In the genomic region with DNA sequence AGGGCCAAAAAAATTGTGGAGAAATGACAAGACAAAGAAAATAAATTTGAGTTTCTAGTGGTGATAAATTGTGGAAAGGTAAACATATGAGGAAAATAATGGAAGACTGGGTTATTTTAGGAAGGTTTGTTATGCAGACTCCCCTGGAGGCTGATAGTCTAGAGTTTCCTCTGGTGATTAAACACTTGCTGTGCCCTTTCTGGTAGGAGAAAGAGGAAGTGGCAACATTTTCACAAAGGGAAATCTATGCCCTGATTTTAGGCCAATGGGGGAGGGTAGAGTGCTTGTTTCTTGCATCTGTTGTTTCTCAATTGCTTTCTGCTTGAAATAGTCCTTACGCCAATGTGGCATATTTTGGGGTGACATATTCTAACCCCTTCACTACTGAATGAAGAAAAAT, we compare ENCODE assay signal across 19 cellular contexts.
DNase-seq lines count a peak whose midpoint lies in the region; ATAC-seq and TF ChIP-seq lines count a peak whose summit lies in the region.
"Had no signal": no experiment of that assay in that cellular context is flagged by ENCODE, and none has a peak within 500 bp of the region (broad histone marks: within the 10 kb centered on the region; RNA-seq: fewer than 3 reads in every experiment).

No MANE protein-coding gene starts in this region.

- no peak overlapping the region for H3K14ac ChIP-seq in neuronal stem cell (ENCODE audit: low read length)

- H3K4me3 ChIP-seq in SK-N-SH (ENCODE audit: low read depth in 2 of 2, low read length in 1 of 2) = no peak overlapping the region
- no peak overlapping the region for H3K4me3 ChIP-seq in NB4 (ENCODE audit: low read depth, low read length)
- peak overlapping the region; percentile 76 for H3K4me3 ChIP-seq in adipocyte (ENCODE audit: low read length)
- no peak overlapping the region for H3K4me3 ChIP-seq in neuronal stem cell (ENCODE audit: low read length in 2 of 2)
- H3K4me3 ChIP-seq: body of pancreas, gastroesophageal sphincter, HAP-1 had no signal

- no peak for TF ChIP-seq POLR2A in NB4 (IDR thresholded peaks at IDR 0.05; ENCODE audit: extremely low read depth, insufficient read length)

- no peak overlapping the region for H3K4me3 Mint-ChIP-seq in glutamatergic neuron (ENCODE audit: unreplicated experiment)
- H3K4me3 Mint-ChIP-seq: activated CD4-positive, alpha-beta T cell treated with anti-CD3 and anti-CD28 coated beads, Interleukin-2, amount 10 ng/mL, durations not matched to agents 7 days and 5 days; activated naive CD4-positive, alpha-beta T cell treated with anti-CD3 and anti-CD28 coated beads, Interleukin-2, amount 10 ng/mL, durations not matched to agents 7 days and 5 days; nephron; stimulated activated naive CD8-positive, alpha-beta T cell treated with anti-CD3 and anti-CD28 coated beads, Interleukin-15, Interleukin-2, amounts not matched to agents 100 ng/mL and 50 ng/mL, for 24 hours had no signal

- H3K79me1 ChIP-seq in neuronal stem cell (ENCODE audit: low read depth, low read length) = no peaks in the 10 kb centered on the region

- no peak overlapping the region for H3K4ac ChIP-seq in neuronal stem cell (ENCODE audit: low read length)

- H3K9me3 ChIP-seq in SK-N-SH (no peaks in the 10 kb centered on the region), adipocyte (ENCODE audit: control insufficient read depth, low read length) (no peaks in the 10 kb centered on the region), neuronal stem cell (replicated peaks in 1 of 2; ENCODE audit: control insufficient read depth in 2 of 2, insufficient read depth in 1 of 2, low read depth in 1 of 2, low read length in 2 of 2) (no peaks in the 10 kb centered on the region)
- H3K9me3 ChIP-seq: body of pancreas, gastroesophageal sphincter, HAP-1 had no signal

- H2AFZ ChIP-seq in SK-N-SH (ENCODE audit: low read depth) (no peak overlapping the region; the same call in 1 of the 2 replicates), neuronal stem cell (ENCODE audit: low read length) (no peak overlapping the region)

- H3K27ac ChIP-seq in SK-N-SH (ENCODE audit: low read depth in 2 of 2, low read length in 1 of 2) (peak overlapping the region; percentile 80 to 88), neuronal stem cell (replicated peaks; ENCODE audit: low read length) (no peak overlapping the region)
- H3K27ac ChIP-seq: body of pancreas, epithelial cell of prostate, gastroesophageal sphincter had no signal

- no peaks in the 10 kb centered on the region for H3K79me2 ChIP-seq in SK-N-SH (ENCODE audit: insufficient read depth)

- POLR2A ChIA-PET in SK-N-SH (lab: Yijun Ruan, JAX) = no interaction called here

- H3K36me3 ChIP-seq in SK-N-SH (replicated peaks in 1 of 2; ENCODE audit: control insufficient read depth in 1 of 2, insufficient read depth in 2 of 2, low read length in 1 of 2) (no peaks in the 10 kb centered on the region), adipocyte (ENCODE audit: control insufficient read depth, insufficient read depth, low read length, severe bottlenecking) (no peaks in the 10 kb centered on the region), neuronal stem cell (replicated peaks in 1 of 2; ENCODE audit: control insufficient read depth in 2 of 2, insufficient read depth in 2 of 2, low read length in 2 of 2) (no peaks in the 10 kb centered on the region)
- H3K36me3 ChIP-seq: gastroesophageal sphincter, HAP-1 had no signal

- H3K4me1 Mint-ChIP-seq in glutamatergic neuron (ENCODE audit: low read depth, unreplicated experiment) = peaks cover 18% of the 10 kb centered on the region
- H3K4me1 Mint-ChIP-seq: activated CD4-positive, alpha-beta T cell treated with anti-CD3 and anti-CD28 coated beads, Interleukin-2, amount 10 ng/mL, durations not matched to agents 7 days and 5 days had no signal

- H3K27me3 ChIP-seq in SK-N-SH (ENCODE audit: insufficient read depth) (no peaks in the 10 kb centered on the region), adipocyte (replicated peaks; ENCODE audit: control insufficient read depth, insufficient read depth, low read length) (no peaks in the 10 kb centered on the region), neuronal stem cell (ENCODE audit: control insufficient read depth in 3 of 3, insufficient read depth in 3 of 3, low read depth in 1 of 3, low read length in 3 of 3) (no peaks in the 10 kb centered on the region)
- H3K27me3 ChIP-seq: body of pancreas, gastroesophageal sphincter had no signal

- no peak overlapping the region for H3K27ac Mint-ChIP-seq in glutamatergic neuron (ENCODE audit: unreplicated experiment)
- H3K27ac Mint-ChIP-seq: activated CD4-positive, alpha-beta T cell treated with anti-CD3 and anti-CD28 coated beads, Interleukin-2, amount 10 ng/mL, durations not matched to agents 7 days and 5 days; activated naive CD4-positive, alpha-beta T cell treated with anti-CD3 and anti-CD28 coated beads, Interleukin-2, amount 10 ng/mL, durations not matched to agents 7 days and 5 days; stimulated activated naive CD8-positive, alpha-beta T cell treated with anti-CD3 and anti-CD28 coated beads, Interleukin-15, Interleukin-2, amounts not matched to agents 100 ng/mL and 50 ng/mL, for 24 hours had no signal

- TF ChIP-seq EP300 in SK-N-SH (IDR thresholded peaks at IDR 0.05; ENCODE audit: borderline replicate concordance in 1 of 2, low read depth in 1 of 2, low read length in 1 of 2) = no peak

- H3F3A ChIP-seq in SK-N-SH (replicated peaks; ENCODE audit: insufficient read depth) = peaks cover 30% of the 10 kb centered on the region

- H3K4me1 ChIP-seq in SK-N-SH (ENCODE audit: control insufficient read depth in 1 of 2, insufficient read depth in 2 of 2, low read depth in 1 of 2, low read length in 1 of 2) (peaks cover 0 to 41% of the 10 kb centered on the region in 2 experiments; a peak in 2 of 4 replicates), adipocyte (ENCODE audit: control insufficient read depth, insufficient read depth, low read length) (peaks cover 47% of the 10 kb centered on the region), neuronal stem cell (ENCODE audit: control insufficient read depth in 2 of 2, insufficient read depth in 1 of 2, low read depth in 1 of 2, low read length in 2 of 2) (no peaks in the 10 kb centered on the region)
- H3K4me1 ChIP-seq: body of pancreas, HAP-1 had no signal

- ATAC-seq in SK-N-SH treated with all-trans-retinoic acid at 6 μM for 48 hours = no peak
- ATAC-seq: body of pancreas, gastroesophageal sphincter had no signal

- H2BK15ac ChIP-seq in neuronal stem cell (ENCODE audit: low read length) = no peak overlapping the region

- H3K18ac ChIP-seq in neuronal stem cell (ENCODE audit: low read length) = no peak overlapping the region

- peak overlapping the region; percentile 51; the same call in 1 of the 2 replicates for H3K4me2 ChIP-seq in SK-N-SH
- H3K4me2 ChIP-seq in neuronal stem cell (ENCODE audit: insufficient read depth, low read length, poor library complexity, severe bottlenecking) = no peak overlapping the region

- H3K27me3 Mint-ChIP-seq in glutamatergic neuron (ENCODE audit: unreplicated experiment) = peaks cover 5% of the 10 kb centered on the region
- H3K27me3 Mint-ChIP-seq: activated naive CD4-positive, alpha-beta T cell treated with anti-CD3 and anti-CD28 coated beads, Interleukin-2, amount 10 ng/mL, durations not matched to agents 7 days and 5 days had no signal

- H2BK120ac ChIP-seq in neuronal stem cell (ENCODE audit: low read depth, low read length) = no peak overlapping the region

- no peaks in the 10 kb centered on the region for H3K9me3 Mint-ChIP-seq in glutamatergic neuron (ENCODE audit: unreplicated experiment)
- H3K9me3 Mint-ChIP-seq: activated CD4-positive, alpha-beta T cell treated with anti-CD3 and anti-CD28 coated beads, Interleukin-2, amount 10 ng/mL, durations not matched to agents 7 days and 5 days; activated naive CD4-positive, alpha-beta T cell treated with anti-CD3 and anti-CD28 coated beads, Interleukin-2, amount 10 ng/mL, durations not matched to agents 7 days and 5 days; stimulated activated naive CD8-positive, alpha-beta T cell treated with anti-CD3 and anti-CD28 coated beads, Interleukin-15, Interleukin-2, amounts not matched to agents 100 ng/mL and 50 ng/mL, for 24 hours had no signal

- CTCF ChIA-PET in SK-N-SH (lab: Yijun Ruan, JAX) = no interaction called here

- H3K9ac ChIP-seq in SK-N-SH (peak overlapping the region; percentile 46; the same call in 1 of the 2 replicates), adipocyte (ENCODE audit: low read length) (peak overlapping the region; percentile 33), neuronal stem cell (ENCODE audit: low read depth, low read length, poor library complexity) (no peak overlapping the region)

- TF ChIP-seq RAD21 in SK-N-SH (IDR thresholded peaks at IDR 0.05; ENCODE audit: low read length) = no peak

- no peak overlapping the region for H4K8ac ChIP-seq in neuronal stem cell (ENCODE audit: low read depth, low read length)

- no peak overlapping the region for H2BK12ac ChIP-seq in neuronal stem cell (ENCODE audit: low read length)

- H3K23ac ChIP-seq in neuronal stem cell (ENCODE audit: low read depth, low read length, poor library complexity) = no peak overlapping the region

- H4K20me1 ChIP-seq in SK-N-SH (ENCODE audit: insufficient read depth) = no peaks in the 10 kb centered on the region

- H3K9me2 ChIP-seq in SK-N-SH = no peaks in the 10 kb centered on the region

- 100% methylated on average over 1 of the region's 1 CpG for WGBS in SK-N-SH (ENCODE audit: low lambda C conversion rate)
- WGBS in neuronal stem cell (ENCODE audit: extremely low coverage in 2 of 2, insufficient read length in 2 of 2, insufficient replicate concordance in 1 of 2), 2 donors = no CpG with 5 or more reads among the region's 1 CpG

- H3K36me3 Mint-ChIP-seq in glutamatergic neuron (ENCODE audit: unreplicated experiment) = no peaks in the 10 kb centered on the region
- H3K36me3 Mint-ChIP-seq: activated naive CD4-positive, alpha-beta T cell treated with anti-CD3 and anti-CD28 coated beads, Interleukin-2, amount 10 ng/mL, durations not matched to agents 7 days and 5 days had no signal

- H4K91ac ChIP-seq in neuronal stem cell (ENCODE audit: low read depth, low read length, poor library complexity) = no peak overlapping the region

- no peak overlapping the region for H2AK5ac ChIP-seq in neuronal stem cell (ENCODE audit: low read depth, low read length)

- TF ChIP-seq CTCF in SK-N-SH (IDR thresholded peaks at IDR 0.05) = no peak
- no peak for TF ChIP-seq CTCF in NB4 (IDR thresholded peaks at IDR 0.05; ENCODE audit: low read depth, low read length)
- TF ChIP-seq CTCF in glutamatergic neuron (IDR thresholded peaks at IDR 0.05; ENCODE audit: partially characterized antibody, unreplicated experiment) = no peak

- H2BK5ac ChIP-seq in neuronal stem cell (ENCODE audit: low read length) = no peak overlapping the region

- DNase-seq in SK-N-SH (no peak), NB4 (ENCODE audit: low read depth) (peak; percentile 40), adipocyte (ENCODE audit: low read depth) (no peak), glutamatergic neuron (no peak), neuronal stem cell (ENCODE audit: low spot score) (no peak), putamen (ENCODE audit: low spot score) (no peak), NAMALWA (ENCODE audit: low spot score) (no peak)
- DNase-seq: activated CD4-positive, alpha-beta T cell treated with anti-CD3 and anti-CD28 coated beads, Interleukin-2, amount 10 ng/mL, durations not matched to agents 7 days and 5 days; activated naive CD4-positive, alpha-beta T cell treated with anti-CD3 and anti-CD28 coated beads, Interleukin-2, amount 10 ng/mL, durations not matched to agents 7 days and 5 days; body of pancreas; cortex of kidney; NCI-H1105; retina had no signal
